1 cellular context compared by ENCODE assay signal in the genomic region with DNA sequence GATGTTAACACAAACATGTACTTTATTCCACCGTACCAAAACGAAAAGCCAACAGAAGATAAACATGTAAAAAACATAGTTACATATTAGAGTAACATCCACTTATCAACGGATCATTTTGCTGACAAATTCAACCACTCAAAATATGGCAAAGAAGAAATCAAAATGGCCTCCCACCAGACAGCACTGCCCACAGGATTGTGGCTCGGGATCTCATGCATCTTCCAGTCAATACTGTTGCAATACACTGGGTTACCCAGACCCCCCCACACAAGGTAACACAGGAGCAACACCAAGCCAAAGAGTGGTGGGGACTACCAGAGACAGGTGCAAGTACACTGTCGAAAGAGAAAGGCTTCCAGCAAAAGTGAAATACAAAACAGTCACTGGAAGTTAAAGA.
TF ChIP-seq lines count a peak whose summit lies in the region.

No MANE protein-coding gene starts in this region.

TF ChIP-seq in GM23338, 12 proteins besides CTCF, POLR2A, EP300 and RAD21 (continued from another document):
- TF ChIP-seq, protein P1, sequence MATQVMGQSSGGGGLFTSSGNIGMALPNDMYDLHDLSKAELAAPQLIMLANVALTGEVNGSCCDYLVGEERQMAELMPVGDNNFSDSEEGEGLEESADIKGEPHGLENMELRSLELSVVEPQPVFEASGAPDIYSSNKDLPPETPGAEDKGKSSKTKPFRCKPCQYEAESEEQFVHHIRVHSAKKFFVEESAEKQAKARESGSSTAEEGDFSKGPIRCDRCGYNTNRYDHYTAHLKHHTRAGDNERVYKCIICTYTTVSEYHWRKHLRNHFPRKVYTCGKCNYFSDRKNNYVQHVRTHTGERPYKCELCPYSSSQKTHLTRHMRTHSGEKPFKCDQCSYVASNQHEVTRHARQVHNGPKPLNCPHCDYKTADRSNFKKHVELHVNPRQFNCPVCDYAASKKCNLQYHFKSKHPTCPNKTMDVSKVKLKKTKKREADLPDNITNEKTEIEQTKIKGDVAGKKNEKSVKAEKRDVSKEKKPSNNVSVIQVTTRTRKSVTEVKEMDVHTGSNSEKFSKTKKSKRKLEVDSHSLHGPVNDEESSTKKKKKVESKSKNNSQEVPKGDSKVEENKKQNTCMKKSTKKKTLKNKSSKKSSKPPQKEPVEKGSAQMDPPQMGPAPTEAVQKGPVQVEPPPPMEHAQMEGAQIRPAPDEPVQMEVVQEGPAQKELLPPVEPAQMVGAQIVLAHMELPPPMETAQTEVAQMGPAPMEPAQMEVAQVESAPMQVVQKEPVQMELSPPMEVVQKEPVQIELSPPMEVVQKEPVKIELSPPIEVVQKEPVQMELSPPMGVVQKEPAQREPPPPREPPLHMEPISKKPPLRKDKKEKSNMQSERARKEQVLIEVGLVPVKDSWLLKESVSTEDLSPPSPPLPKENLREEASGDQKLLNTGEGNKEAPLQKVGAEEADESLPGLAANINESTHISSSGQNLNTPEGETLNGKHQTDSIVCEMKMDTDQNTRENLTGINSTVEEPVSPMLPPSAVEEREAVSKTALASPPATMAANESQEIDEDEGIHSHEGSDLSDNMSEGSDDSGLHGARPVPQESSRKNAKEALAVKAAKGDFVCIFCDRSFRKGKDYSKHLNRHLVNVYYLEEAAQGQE (IDR thresholded peaks at IDR 0.05; ENCODE audit: unreplicated experiment): no peak
- no peak for TF ChIP-seq CREB1 (CRISPR knock-in tag; IDR thresholded peaks at IDR 0.05; ENCODE audit: low read depth)
- no peak for TF ChIP-seq EZH2 (IDR thresholded peaks at IDR 0.05; ENCODE audit: low read depth, unreplicated experiment)
- no peak for TF ChIP-seq NANOG (IDR thresholded peaks at IDR 0.05; ENCODE audit: borderline replicate concordance)
- no peak for TF ChIP-seq POLR2AphosphoS5 (IDR thresholded peaks at IDR 0.05; ENCODE audit: low read depth)
- TF ChIP-seq ZNF331 (CRISPR knock-in tag; IDR thresholded peaks at IDR 0.05; ENCODE audit: low read depth): no peak
- TF ChIP-seq, protein P2, sequence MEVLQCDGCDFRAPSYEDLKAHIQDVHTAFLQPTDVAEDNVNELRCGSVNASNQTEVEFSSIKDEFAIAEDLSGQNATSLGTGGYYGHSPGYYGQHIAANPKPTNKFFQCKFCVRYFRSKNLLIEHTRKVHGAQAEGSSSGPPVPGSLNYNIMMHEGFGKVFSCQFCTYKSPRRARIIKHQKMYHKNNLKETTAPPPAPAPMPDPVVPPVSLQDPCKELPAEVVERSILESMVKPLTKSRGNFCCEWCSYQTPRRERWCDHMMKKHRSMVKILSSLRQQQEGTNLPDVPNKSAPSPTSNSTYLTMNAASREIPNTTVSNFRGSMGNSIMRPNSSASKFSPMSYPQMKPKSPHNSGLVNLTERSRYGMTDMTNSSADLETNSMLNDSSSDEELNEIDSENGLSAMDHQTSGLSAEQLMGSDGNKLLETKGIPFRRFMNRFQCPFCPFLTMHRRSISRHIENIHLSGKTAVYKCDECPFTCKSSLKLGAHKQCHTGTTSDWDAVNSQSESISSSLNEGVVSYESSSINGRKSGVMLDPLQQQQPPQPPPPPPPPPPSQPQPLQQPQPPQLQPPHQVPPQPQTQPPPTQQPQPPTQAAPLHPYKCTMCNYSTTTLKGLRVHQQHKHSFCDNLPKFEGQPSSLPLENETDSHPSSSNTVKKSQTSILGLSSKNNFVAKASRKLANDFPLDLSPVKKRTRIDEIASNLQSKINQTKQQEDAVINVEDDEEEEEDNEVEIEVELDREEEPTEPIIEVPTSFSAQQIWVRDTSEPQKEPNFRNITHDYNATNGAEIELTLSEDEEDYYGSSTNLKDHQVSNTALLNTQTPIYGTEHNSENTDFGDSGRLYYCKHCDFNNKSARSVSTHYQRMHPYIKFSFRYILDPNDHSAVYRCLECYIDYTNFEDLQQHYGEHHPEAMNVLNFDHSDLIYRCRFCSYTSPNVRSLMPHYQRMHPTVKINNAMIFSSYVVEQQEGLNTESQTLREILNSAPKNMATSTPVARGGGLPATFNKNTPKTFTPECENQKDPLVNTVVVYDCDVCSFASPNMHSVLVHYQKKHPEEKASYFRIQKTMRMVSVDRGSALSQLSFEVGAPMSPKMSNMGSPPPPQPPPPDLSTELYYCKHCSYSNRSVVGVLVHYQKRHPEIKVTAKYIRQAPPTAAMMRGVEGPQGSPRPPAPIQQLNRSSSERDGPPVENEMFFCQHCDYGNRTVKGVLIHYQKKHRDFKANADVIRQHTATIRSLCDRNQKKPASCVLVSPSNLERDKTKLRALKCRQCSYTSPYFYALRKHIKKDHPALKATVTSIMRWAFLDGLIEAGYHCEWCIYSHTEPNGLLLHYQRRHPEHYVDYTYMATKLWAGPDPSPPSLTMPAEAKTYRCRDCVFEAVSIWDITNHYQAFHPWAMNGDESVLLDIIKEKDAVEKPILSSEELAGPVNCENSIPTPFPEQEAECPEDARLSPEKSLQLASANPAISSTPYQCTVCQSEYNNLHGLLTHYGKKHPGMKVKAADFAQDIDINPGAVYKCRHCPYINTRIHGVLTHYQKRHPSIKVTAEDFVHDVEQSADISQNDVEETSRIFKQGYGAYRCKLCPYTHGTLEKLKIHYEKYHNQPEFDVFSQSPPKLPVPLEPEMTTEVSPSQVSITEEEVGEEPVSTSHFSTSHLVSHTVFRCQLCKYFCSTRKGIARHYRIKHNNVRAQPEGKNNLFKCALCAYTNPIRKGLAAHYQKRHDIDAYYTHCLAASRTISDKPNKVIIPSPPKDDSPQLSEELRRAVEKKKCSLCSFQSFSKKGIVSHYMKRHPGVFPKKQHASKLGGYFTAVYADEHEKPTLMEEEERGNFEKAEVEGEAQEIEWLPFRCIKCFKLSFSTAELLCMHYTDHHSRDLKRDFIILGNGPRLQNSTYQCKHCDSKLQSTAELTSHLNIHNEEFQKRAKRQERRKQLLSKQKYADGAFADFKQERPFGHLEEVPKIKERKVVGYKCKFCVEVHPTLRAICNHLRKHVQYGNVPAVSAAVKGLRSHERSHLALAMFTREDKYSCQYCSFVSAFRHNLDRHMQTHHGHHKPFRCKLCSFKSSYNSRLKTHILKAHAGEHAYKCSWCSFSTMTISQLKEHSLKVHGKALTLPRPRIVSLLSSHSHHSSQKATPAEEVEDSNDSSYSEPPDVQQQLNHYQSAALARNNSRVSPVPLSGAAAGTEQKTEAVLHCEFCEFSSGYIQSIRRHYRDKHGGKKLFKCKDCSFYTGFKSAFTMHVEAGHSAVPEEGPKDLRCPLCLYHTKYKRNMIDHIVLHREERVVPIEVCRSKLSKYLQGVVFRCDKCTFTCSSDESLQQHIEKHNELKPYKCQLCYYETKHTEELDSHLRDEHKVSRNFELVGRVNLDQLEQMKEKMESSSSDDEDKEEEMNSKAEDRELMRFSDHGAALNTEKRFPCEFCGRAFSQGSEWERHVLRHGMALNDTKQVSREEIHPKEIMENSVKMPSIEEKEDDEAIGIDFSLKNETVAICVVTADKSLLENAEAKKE (CRISPR knock-in tag; IDR thresholded peaks at IDR 0.05): no peak
- no peak for TF ChIP-seq JUNB (IDR thresholded peaks at IDR 0.05; ENCODE audit: unreplicated experiment)
- TF ChIP-seq, protein P3, sequence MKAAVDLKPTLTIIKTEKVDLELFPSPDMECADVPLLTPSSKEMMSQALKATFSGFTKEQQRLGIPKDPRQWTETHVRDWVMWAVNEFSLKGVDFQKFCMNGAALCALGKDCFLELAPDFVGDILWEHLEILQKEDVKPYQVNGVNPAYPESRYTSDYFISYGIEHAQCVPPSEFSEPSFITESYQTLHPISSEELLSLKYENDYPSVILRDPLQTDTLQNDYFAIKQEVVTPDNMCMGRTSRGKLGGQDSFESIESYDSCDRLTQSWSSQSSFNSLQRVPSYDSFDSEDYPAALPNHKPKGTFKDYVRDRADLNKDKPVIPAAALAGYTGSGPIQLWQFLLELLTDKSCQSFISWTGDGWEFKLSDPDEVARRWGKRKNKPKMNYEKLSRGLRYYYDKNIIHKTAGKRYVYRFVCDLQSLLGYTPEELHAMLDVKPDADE (IDR thresholded peaks at IDR 0.05): no peak
- TF ChIP-seq STAT1 (IDR thresholded peaks at IDR 0.05; ENCODE audit: unreplicated experiment): no peak
- TF ChIP-seq ZNF114 (CRISPR knock-in tag; IDR thresholded peaks at IDR 0.05): no peak
